In the genomic region with DNA sequence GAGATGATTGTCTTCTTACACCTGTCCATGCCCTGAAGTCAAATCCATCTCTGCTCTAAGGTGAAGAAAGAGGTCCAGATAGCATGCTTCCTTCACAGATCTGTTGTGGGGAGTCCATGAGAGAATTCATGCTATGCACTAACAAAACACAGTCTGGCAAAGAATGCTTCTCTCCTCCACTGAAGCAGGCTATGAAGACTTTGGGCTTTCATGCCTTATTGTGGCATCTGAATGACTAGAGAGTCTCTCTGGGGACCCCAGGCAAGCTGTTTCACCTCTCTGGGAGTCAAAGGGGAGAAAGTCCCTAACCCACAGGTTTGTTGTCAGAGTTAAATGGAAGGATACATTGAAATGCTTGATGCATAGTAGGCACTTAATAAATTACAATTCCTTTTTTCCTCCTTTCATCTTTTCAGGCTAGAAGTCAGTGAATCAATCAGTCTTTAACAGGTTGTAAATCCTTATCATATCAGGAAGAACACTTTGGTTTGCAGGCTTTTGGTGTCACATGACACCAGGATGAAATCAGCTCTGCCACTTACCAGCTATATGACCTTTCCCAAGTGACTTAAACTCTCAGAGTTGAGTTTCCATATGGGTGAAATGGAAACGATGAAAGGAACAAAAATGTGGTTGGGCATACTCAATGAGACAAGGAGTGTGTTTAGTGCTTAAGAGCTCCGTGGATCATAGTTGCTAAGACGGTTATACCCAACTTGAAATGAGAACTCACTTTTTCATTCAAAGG, we compare ENCODE assay signal across 18 cellular contexts.
"Had no signal": no experiment of that assay in that cellular context is flagged by ENCODE, and none has a peak within 500 bp of the region (broad histone marks: within the 10 kb centered on the region; RNA-seq: fewer than 3 reads in every experiment).

No MANE protein-coding gene starts in this region.

- H3K9me3 Mint-ChIP-seq: activated CD4-positive, alpha-beta memory T cell treated with anti-CD3 and anti-CD28 coated beads for 36 hours; activated T-cell treated with anti-CD3 and anti-CD28 coated beads, Interleukin-2, amount 50 U/mL, for 24 hours; memory B cell; nephron had no signal

- H3K4me3 Mint-ChIP-seq: activated CD4-positive, alpha-beta memory T cell treated with anti-CD3 and anti-CD28 coated beads for 36 hours; activated T-cell treated with anti-CD3 and anti-CD28 coated beads, Interleukin-2, amount 50 U/mL, for 24 hours; memory B cell had no signal

- H3K27me3 Mint-ChIP-seq: activated CD4-positive, alpha-beta memory T cell treated with anti-CD3 and anti-CD28 coated beads for 36 hours; activated T-cell treated with anti-CD3 and anti-CD28 coated beads, Interleukin-2, amount 50 U/mL, for 24 hours had no signal

- H3K4me3 ChIP-seq: colonic mucosa, esophagus muscularis mucosa, smooth muscle cell, tibial nerve, uterus had no signal

- H3K9me3 ChIP-seq: colonic mucosa, esophagus muscularis mucosa, tibial nerve, uterus had no signal

- H3K36me3 ChIP-seq: colonic mucosa, esophagus muscularis mucosa, tibial nerve, uterus had no signal

- H3K27ac ChIP-seq: colonic mucosa, esophagus muscularis mucosa, uterus had no signal

- H3K36me3 Mint-ChIP-seq: activated CD4-positive, alpha-beta memory T cell treated with anti-CD3 and anti-CD28 coated beads for 36 hours; memory B cell had no signal

- H3K4me1 ChIP-seq: colonic mucosa, uterus had no signal

- DNase-seq: activated CD4-positive, alpha-beta memory T cell treated with anti-CD3 and anti-CD28 coated beads for 36 hours; activated naive CD4-positive, alpha-beta T cell treated with anti-CD3 and anti-CD28 coated beads, Interleukin-2, amount 50 U/mL, for 16 hours; activated T-cell treated with anti-CD3 and anti-CD28 coated beads, Interleukin-2, amount 50 U/mL, for 24 hours; colonic mucosa; kidney; left ventricle myocardium superior; right cardiac atrium; stimulated activated CD4-positive, alpha-beta T cell treated with anti-CD3 and anti-CD28 coated beads, Interleukin-4, amount 100 ng/mL, for 4 hours; stimulated activated CD8-positive, alpha-beta memory T cell treated with anti-CD3 and anti-CD28 coated beads, Interleukin-4, amount 100 ng/mL, for 48 hours; stimulated activated naive CD4-positive, alpha-beta T cell treated with Interleukin-2 at 50 U/mL for 16 hours; T1000; uterus had no signal

- H3K4me1 Mint-ChIP-seq: memory B cell had no signal

- H3K27me3 ChIP-seq: colonic mucosa, esophagus muscularis mucosa, tibial nerve, uterus had no signal

- H3K27ac Mint-ChIP-seq: activated CD4-positive, alpha-beta memory T cell treated with anti-CD3 and anti-CD28 coated beads for 36 hours; activated T-cell treated with anti-CD3 and anti-CD28 coated beads, Interleukin-2, amount 50 U/mL, for 24 hours; memory B cell; progenitor cell of endocrine pancreas had no signal
